In the genomic region with DNA sequence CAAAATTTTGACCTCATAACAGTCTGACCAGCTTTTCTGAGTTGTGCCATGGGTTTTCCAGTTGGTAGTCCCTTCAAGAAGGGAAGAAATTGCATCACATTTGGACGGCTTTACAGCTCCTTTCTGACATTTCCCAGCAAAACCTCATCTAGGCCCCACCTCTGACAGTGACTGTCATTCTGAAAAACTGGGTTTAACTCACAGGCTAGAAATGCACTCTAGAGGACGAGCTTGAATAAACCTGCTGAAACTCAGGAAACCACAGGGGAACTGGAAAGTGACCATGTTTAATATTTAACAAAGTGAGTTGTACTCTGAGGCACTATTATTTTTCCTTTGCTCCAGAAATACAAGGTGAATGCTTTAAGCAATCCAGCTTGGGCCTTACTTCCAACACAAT, we compare ENCODE assay signal across 9 cellular contexts.
DNase-seq lines count a peak whose midpoint lies in the region; ATAC-seq lines count a peak whose summit lies in the region.
"Had no signal": no experiment of that assay in that cellular context is flagged by ENCODE, and none has a peak within 500 bp of the region (broad histone marks: within the 10 kb centered on the region; RNA-seq: fewer than 3 reads in every experiment).

No MANE protein-coding gene starts in this region.

- no peak for DNase-seq in left lobe of liver (ENCODE audit: low spot score)
- no peak for DNase-seq in stimulated activated CD4-positive, alpha-beta T cell treated with anti-CD3 and anti-CD28 coated beads, Interleukin-12 subunit alpha, Interleukin-12 subunit beta, amount 100 ng/mL, for 4 hours
- DNase-seq in left colon, result no peak
- DNase-seq in pons (ENCODE audit: low spot score), result no peak
- DNase-seq in H4 (ENCODE audit: low spot score), result no peak
- DNase-seq: NCI-H524 treated with DMSO at 0.1 percent for 48 hours had no signal

- intact Hi-C loops in left colon (cut with DNase I, micrococcal nuclease), result no loop called here

- peak; percentile 99 for ATAC-seq in GM18867 (IDR thresholded peaks at IDR 0.05; ENCODE audit: unreplicated experiment)
- peak; percentile 97 for ATAC-seq in GM21515 (IDR thresholded peaks at IDR 0.05; ENCODE audit: unreplicated experiment)
- ATAC-seq in HG03175 (IDR thresholded peaks at IDR 0.05; ENCODE audit: unreplicated experiment), result peak; percentile 98
- ATAC-seq in left lobe of liver, result peak; percentile 96
- no peak for ATAC-seq in left colon
